ENCODE assay signal across 1 cellular context in genomic region chr7:72928216-72928615, GRCh38. TPM values are rescaled to one million over a fixed set of nuclear protein-coding genes. Genes with fewer than 3 reads are reported as not detected.
"Had no signal": no experiment of that assay in that cellular context is flagged by ENCODE, and none has a peak within 500 bp of the region (broad histone marks: within the 10 kb centered on the region; RNA-seq: fewer than 3 reads in every experiment).

No MANE protein-coding gene starts in this region.

RNA-seq across cellular contexts. Expression of gene TRIM74, which starts 41.0 kb away (rescaled TPM):
- total RNA-seq: SK-MEL-5 had no signal
